In the genomic region with DNA sequence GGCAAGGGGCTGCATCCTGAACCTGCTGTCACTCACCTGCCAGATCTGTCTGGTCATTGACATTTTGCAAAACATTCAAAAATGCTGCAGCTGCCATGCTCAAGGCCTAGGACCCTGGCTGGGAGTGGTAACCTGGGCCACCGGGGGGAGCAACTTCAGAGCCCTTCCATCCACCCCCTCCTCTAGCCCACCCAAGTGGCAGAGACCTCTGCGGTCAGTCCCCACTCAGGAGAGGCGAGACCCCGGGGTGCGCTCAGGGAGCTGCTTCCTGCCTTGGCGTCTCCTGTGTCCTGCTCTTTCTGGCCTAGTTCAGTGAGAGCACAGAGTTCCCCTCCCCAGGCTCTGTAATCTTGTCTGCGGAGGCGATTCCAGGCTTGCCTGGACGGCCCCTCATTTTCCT, we compare ENCODE assay signal across 13 cellular contexts.
DNase-seq lines count a peak whose midpoint lies in the region; TF ChIP-seq lines count a peak whose summit lies in the region.
"Had no signal": no experiment of that assay in that cellular context is flagged by ENCODE, and none has a peak within 500 bp of the region (broad histone marks: within the 10 kb centered on the region; RNA-seq: fewer than 3 reads in every experiment).

No MANE protein-coding gene starts in this region.

- H3K4me3 Mint-ChIP-seq in Calu3 (ENCODE audit: low read depth, unreplicated experiment) = no peak overlapping the region

- H3K4me2 ChIP-seq in SU-DHL-6 (ENCODE audit: low read depth, low read length, poor library complexity, severe bottlenecking) (peak overlapping the region; percentile 34), smooth muscle cell (no peak overlapping the region), GM23248 (ENCODE audit: unreplicated experiment) (no peak overlapping the region)
- H3K4me2 ChIP-seq: SK-N-SH had no signal

- H3K4me1 Mint-ChIP-seq in Calu3 (ENCODE audit: low read depth, unreplicated experiment) = no peaks in the 10 kb centered on the region

- no peaks in the 10 kb centered on the region for H3K27me3 Mint-ChIP-seq in Calu3 (ENCODE audit: unreplicated experiment)

- no peaks in the 10 kb centered on the region for H3K9me2 ChIP-seq in SU-DHL-6 (replicated peaks; ENCODE audit: insufficient read depth, low read length)
- no peaks in the 10 kb centered on the region for H3K9me2 ChIP-seq in GM23248 (ENCODE audit: insufficient read depth)
- H3K9me2 ChIP-seq: SK-N-SH had no signal

- no peaks in the 10 kb centered on the region for H3K9me3 ChIP-seq in SU-DHL-6 (ENCODE audit: insufficient read depth, low read length)
- no peaks in the 10 kb centered on the region for H3K9me3 ChIP-seq in smooth muscle cell (replicated peaks; ENCODE audit: low read depth)
- no peaks in the 10 kb centered on the region for H3K9me3 ChIP-seq in GM23248 (ENCODE audit: low read depth)
- H3K9me3 ChIP-seq: adrenal gland, SK-N-SH had no signal

- CTCF ChIA-PET in Calu3 (lab: Charles Lee) = no interaction called here

- TF ChIP-seq CTCF in SU-DHL-6 (IDR thresholded peaks at IDR 0.05; ENCODE audit: insufficient read depth, low read length, poor library complexity, severe bottlenecking) (no peak), epithelial cell of esophagus (IDR thresholded peaks at IDR 0.05; ENCODE audit: insufficient read depth, low read depth, low read length, missing control alignments) (no peak), smooth muscle cell (IDR thresholded peaks at IDR 0.05; ENCODE audit: borderline replicate concordance, insufficient read depth, poor library complexity, severe bottlenecking) (no peak), Calu3 (IDR thresholded peaks at IDR 0.05; ENCODE audit: unreplicated experiment) (no peak)

- no peaks in the 10 kb centered on the region for H3K36me3 ChIP-seq in SU-DHL-6 (ENCODE audit: low read length)
- H3K36me3 ChIP-seq in smooth muscle cell (ENCODE audit: low read depth) = no peaks in the 10 kb centered on the region
- no peaks in the 10 kb centered on the region for H3K36me3 ChIP-seq in GM23248 (ENCODE audit: low read depth)
- H3K36me3 ChIP-seq: adrenal gland had no signal

- intact Hi-C loops in Calu3 (cut with micrococcal nuclease; ENCODE audit: unreplicated experiment) = no loop called here

- H3K9ac ChIP-seq in SU-DHL-6 (ENCODE audit: low read length) = peak overlapping the region; percentile 12; the same call in 1 of the 2 replicates
- H3K9ac ChIP-seq in smooth muscle cell (ENCODE audit: low read depth) = no peak overlapping the region
- H3K9ac ChIP-seq in GM23248 = no peak overlapping the region
- H3K9ac ChIP-seq: SK-N-SH had no signal

- WGBS in smooth muscle cell (ENCODE audit: low lambda C conversion rate) = 66% methylated on average over 9 of the region's 9 CpGs
- WGBS in GM23248 (ENCODE audit: low coverage in 1 of 2, low lambda C conversion rate in 2 of 2, missing lambda C conversion rate in 2 of 2), 2 experiments = 75 to 77% methylated on average over 9 of the region's 9 CpGs

- H3K27ac Mint-ChIP-seq in Calu3 (ENCODE audit: unreplicated experiment) = no peak overlapping the region

- H2AFZ ChIP-seq in SU-DHL-6 (ENCODE audit: low read depth, low read length, severe bottlenecking) (no peak overlapping the region), smooth muscle cell (ENCODE audit: low read depth) (no peak overlapping the region), GM23248 (no peak overlapping the region)

- H4K20me1 ChIP-seq in SU-DHL-6 (ENCODE audit: low read depth, low read length) (no peaks in the 10 kb centered on the region), smooth muscle cell (ENCODE audit: low read depth) (no peaks in the 10 kb centered on the region), GM23248 (ENCODE audit: insufficient read depth) (no peaks in the 10 kb centered on the region)

- peaks cover 2% of the 10 kb centered on the region for H3K9me3 Mint-ChIP-seq in Calu3 (ENCODE audit: low read depth, unreplicated experiment)

- H3K79me2 ChIP-seq in SU-DHL-6 (ENCODE audit: insufficient read depth, low read length) (no peaks in the 10 kb centered on the region), smooth muscle cell (ENCODE audit: low read depth) (no peaks in the 10 kb centered on the region), GM23248 (ENCODE audit: insufficient read depth) (no peaks in the 10 kb centered on the region)

- no TSS peak for BruUV-seq in Calu3 (replicated peaks; lab: Mats Ljungman, UMichigan)

- H3K27ac ChIP-seq in SU-DHL-6 (ENCODE audit: low read depth, low read length) (peak overlapping the region; percentile 42), smooth muscle cell (ENCODE audit: low read depth) (peak overlapping the region; percentile 35), GM23248 (no peak overlapping the region)
- H3K27ac ChIP-seq: adrenal gland had no signal

- peak; percentile 68 for DNase-seq in NCI-H82 (lab: John Stamatoyannopoulos, UW)
- DNase-seq in NCI-H82 treated with DMSO at 0.1 percent for 48 hours (lab: John Stamatoyannopoulos, UW; ENCODE audit: unreplicated experiment) = no peak
- DNase-seq in epithelial cell of esophagus (ENCODE audit: low read depth) = peak; percentile 23
- DNase-seq in smooth muscle cell (lab: John Stamatoyannopoulos, UW; ENCODE audit: unreplicated experiment) = no peak
- DNase-seq in Calu3 = no peak
- no peak for DNase-seq in GM23248
- no peak for DNase-seq in DMS79 (lab: John Stamatoyannopoulos, UW)
- DNase-seq: adrenal gland; central memory CD4-positive, alpha-beta T cell; mesendoderm; NCI-H2081; SK-N-SH had no signal

- in situ Hi-C loops in GM23248 (cut with MboI) = no loop called here

- peaks cover 3% of the 10 kb centered on the region for H3K36me3 Mint-ChIP-seq in Calu3 (ENCODE audit: insufficient read depth, unreplicated experiment)

- H3F3A ChIP-seq in SU-DHL-6 (ENCODE audit: insufficient read depth) (no peaks in the 10 kb centered on the region), smooth muscle cell (ENCODE audit: low read depth) (no peaks in the 10 kb centered on the region), GM23248 (ENCODE audit: insufficient read depth) (0 out of 2 replicates have a peak, but pooled peaks cover 7% of the 10 kb centered on the region)

- H3K27me3 ChIP-seq in SU-DHL-6 (ENCODE audit: low read length) = no peaks in the 10 kb centered on the region
- H3K27me3 ChIP-seq in smooth muscle cell (ENCODE audit: low read depth) = no peaks in the 10 kb centered on the region
- no peaks in the 10 kb centered on the region for H3K27me3 ChIP-seq in GM23248 (replicated peaks; ENCODE audit: insufficient read depth)
- H3K27me3 ChIP-seq: adrenal gland had no signal

- no peaks in the 10 kb centered on the region for H3K4me1 ChIP-seq in smooth muscle cell (ENCODE audit: low read depth)
- no peaks in the 10 kb centered on the region for H3K4me1 ChIP-seq in GM23248 (ENCODE audit: insufficient read depth)

- H3K4me3 ChIP-seq in SU-DHL-6 (ENCODE audit: insufficient read depth, low read length, poor library complexity, severe bottlenecking) = no peak overlapping the region
- no peak overlapping the region for H3K4me3 ChIP-seq in epithelial cell of esophagus (ENCODE audit: low read length)
- no peak overlapping the region for H3K4me3 ChIP-seq in smooth muscle cell
- no peak overlapping the region for H3K4me3 ChIP-seq in GM23248
- H3K4me3 ChIP-seq: adrenal gland had no signal

Comparison
In these comparisons a context has a peak if more than half of its experiments do, and no peak if none do; other contexts are left out.
1. DNase-seq: peak in NCI-H82 (single experiment) and epithelial cell of esophagus (single experiment); none in NCI-H82 treated with DMSO at 0.1 percent for 48 hours (single experiment), smooth muscle cell (single experiment), Calu3 (single experiment), GM23248 (single experiment) and DMS79 (single experiment).